Comparison of ENCODE assay signal across 24 cellular contexts in the genomic region with DNA sequence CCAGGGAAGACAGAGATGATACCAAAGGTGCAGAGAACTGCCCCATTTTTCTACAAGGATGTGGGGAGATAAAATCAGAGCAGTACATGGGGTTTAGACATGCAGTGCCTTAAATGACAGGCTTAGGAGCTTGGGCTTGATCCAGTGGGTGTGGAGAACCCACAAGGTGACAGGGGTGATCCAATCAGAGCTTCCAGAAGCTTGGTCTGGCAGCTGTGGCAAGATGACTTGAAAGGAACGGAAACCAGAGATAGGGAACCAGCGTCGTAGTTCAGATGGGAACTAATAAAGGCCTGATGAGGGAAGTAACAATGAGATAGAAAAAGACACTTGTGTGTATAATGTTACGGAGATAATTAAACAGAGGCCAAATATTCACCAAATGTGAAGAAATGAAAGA.
DNase-seq lines count a peak whose midpoint lies in the region; ATAC-seq and TF ChIP-seq lines count a peak whose summit lies in the region.
"Had no signal": no experiment of that assay in that cellular context is flagged by ENCODE, and none has a peak within 500 bp of the region (broad histone marks: within the 10 kb centered on the region; RNA-seq: fewer than 3 reads in every experiment).

No MANE protein-coding gene starts in this region.

- no peak overlapping the region for H3K27ac Mint-ChIP-seq in T-helper 2 cell treated with Interferon-gamma antibody and Interleukin-4, amounts not matched to agents 5 μg/mL and 100 μg/mL, for 36 hours
- H3K27ac Mint-ChIP-seq: activated CD8-positive, alpha-beta T cell treated with anti-CD3 and anti-CD28 coated beads, Interleukin-2, amount 10 ng/mL, durations not matched to agents 7 days and 5 days; activated naive CD4-positive, alpha-beta T cell treated with anti-CD3 and anti-CD28 coated beads for 36 hours; T-cell had no signal

- H3K36me3 ChIP-seq in DND-41 (ENCODE audit: insufficient read depth, low read length) (no peaks in the 10 kb centered on the region), esophagus squamous epithelium (no peaks in the 10 kb centered on the region), ovary (no peaks in the 10 kb centered on the region)
- H3K36me3 ChIP-seq: esophagus muscularis mucosa, sigmoid colon, upper lobe of left lung, WERI-Rb-1 had no signal

- H3K4me2 ChIP-seq in DND-41 (ENCODE audit: insufficient read depth, low read length), result no peak overlapping the region

- H2AFZ ChIP-seq in DND-41 (ENCODE audit: low read depth, low read length), result no peak overlapping the region
- H2AFZ ChIP-seq: parathyroid adenoma had no signal

- peak; percentile 77 for ATAC-seq in DND-41 (ENCODE audit: insufficient read depth, low read depth)
- ATAC-seq in sciatic nerve, result no peak
- ATAC-seq: activated CD8-positive, alpha-beta T cell treated with anti-CD3 and anti-CD28 coated beads, Interleukin-2, amount 10 ng/mL, durations not matched to agents 7 days and 5 days; T-cell had no signal

- H3K27ac ChIP-seq in DND-41 (ENCODE audit: low read length) (no peak overlapping the region), esophagus squamous epithelium (peak overlapping the region in 3 of 4 donors; percentile 78 to 92 (median 89)), ovary (no peak overlapping the region)
- H3K27ac ChIP-seq: parathyroid adenoma, WERI-Rb-1 had no signal

- 70 to 84% methylated on average over 4 of the region's 4 CpGs for WGBS in esophagus squamous epithelium, 2 donors
- 93 to 98% (median 94%) methylated on average over 4 of the region's 4 CpGs for WGBS in ovary, 3 donors

- TF ChIP-seq CTCF in DND-41 (IDR thresholded peaks at IDR 0.05; ENCODE audit: borderline replicate concordance, extremely low read depth, low read length, poor library complexity, severe bottlenecking) (no peak), esophagus squamous epithelium (IDR thresholded peaks at IDR 0.05) (no peak), ovary (IDR thresholded peaks at IDR 0.05) (no peak)

- H3K4me3 ChIP-seq in DND-41 (ENCODE audit: low read depth in 1 of 2, low read length in 2 of 2) (no peak overlapping the region), esophagus squamous epithelium (no peak overlapping the region), ovary (no peak overlapping the region)
- H3K4me3 ChIP-seq: esophagus muscularis mucosa, sigmoid colon, upper lobe of left lung had no signal

- H3K4me3 Mint-ChIP-seq in T-helper 2 cell treated with Interferon-gamma antibody and Interleukin-4, amounts not matched to agents 5 μg/mL and 100 μg/mL, for 36 hours, result no peak overlapping the region
- H3K4me3 Mint-ChIP-seq: activated CD8-positive, alpha-beta T cell treated with anti-CD3 and anti-CD28 coated beads, Interleukin-2, amount 10 ng/mL, durations not matched to agents 7 days and 5 days; activated naive CD4-positive, alpha-beta T cell treated with anti-CD3 and anti-CD28 coated beads for 36 hours; T-cell had no signal

- no peaks in the 10 kb centered on the region for H4K20me1 ChIP-seq in DND-41 (ENCODE audit: insufficient read depth, low read length)

- no peak for TF ChIP-seq EP300 in ovary (IDR thresholded peaks at IDR 0.05)

- peak; percentile 58 for DNase-seq in Ammon's horn (ENCODE audit: low spot score)
- peak; percentile 38 for DNase-seq in DND-41
- DNase-seq in T-helper 2 cell treated with Interferon-gamma antibody and Interleukin-4, amounts not matched to agents 5 μg/mL and 100 μg/mL, for 36 hours (ENCODE audit: low spot score), result peak; percentile 20
- no peak for DNase-seq in esophagus squamous epithelium (lab: John Stamatoyannopoulos, UW)
- no peak for DNase-seq in cerebellar cortex (ENCODE audit: low spot score)
- no peak for DNase-seq in RKO (ENCODE audit: low spot score)
- DNase-seq in sciatic nerve (ENCODE audit: low spot score), result no peak
- no peak for DNase-seq in ovary
- DNase-seq: activated CD8-positive, alpha-beta T cell treated with anti-CD3 and anti-CD28 coated beads, Interleukin-2, amount 10 ng/mL, durations not matched to agents 7 days and 5 days; activated naive CD4-positive, alpha-beta T cell treated with anti-CD3 and anti-CD28 coated beads for 36 hours; activated T-cell treated with anti-CD3 and anti-CD28 coated beads, Interleukin-2, amount 50 U/mL, for 1 hour; aorta; caudate nucleus; KG1; mammary epithelial cell; NCI-H1048; NCI-H1930; NCI-H446; sigmoid colon; WERI-Rb-1 had no signal

- peaks cover 23% of the 10 kb centered on the region for H3K36me3 Mint-ChIP-seq in T-helper 2 cell treated with Interferon-gamma antibody and Interleukin-4, amounts not matched to agents 5 μg/mL and 100 μg/mL, for 36 hours (ENCODE audit: low read depth)

- no peaks in the 10 kb centered on the region for H3K79me2 ChIP-seq in DND-41 (ENCODE audit: insufficient read depth, low read length)
- H3K79me2 ChIP-seq: parathyroid adenoma had no signal

- H3K4me1 ChIP-seq in DND-41 (ENCODE audit: insufficient read depth, low read length) (peaks cover 4% of the 10 kb centered on the region; the same call in 1 of the 2 replicates), esophagus squamous epithelium (peaks cover 18 to 39% (median 22%) of the 10 kb centered on the region in 3 donors), ovary (ENCODE audit: insufficient read depth) (peaks cover 4% of the 10 kb centered on the region)

- H3K9me3 Mint-ChIP-seq in T-helper 2 cell treated with Interferon-gamma antibody and Interleukin-4, amounts not matched to agents 5 μg/mL and 100 μg/mL, for 36 hours, result peaks cover 17% of the 10 kb centered on the region
- H3K9me3 Mint-ChIP-seq: activated naive CD4-positive, alpha-beta T cell treated with anti-CD3 and anti-CD28 coated beads for 36 hours had no signal

- no peaks in the 10 kb centered on the region for H3K27me3 ChIP-seq in DND-41 (ENCODE audit: insufficient read depth, low read length, poor library complexity)
- no peaks in the 10 kb centered on the region for H3K27me3 ChIP-seq in esophagus squamous epithelium
- no peaks in the 10 kb centered on the region for H3K27me3 ChIP-seq in ovary
- H3K27me3 ChIP-seq: esophagus muscularis mucosa, sigmoid colon, upper lobe of left lung had no signal

- H3K9me3 ChIP-seq in DND-41 (ENCODE audit: insufficient read depth, low read length, severe bottlenecking) (peaks cover under 1% of the 10 kb centered on the region), esophagus squamous epithelium (no peaks in the 10 kb centered on the region), ovary (no peaks in the 10 kb centered on the region)
- H3K9me3 ChIP-seq: esophagus muscularis mucosa, sigmoid colon, upper lobe of left lung had no signal

- intact Hi-C loops in esophagus squamous epithelium (cut with DNase I), result loop anchor here (10.0 kb wide), 1 partner anchor 143 kb away; the partner anchor contains the start of gene KDM7A
- intact Hi-C loops in sciatic nerve (cut with DNase I), result no loop called here
- intact Hi-C loops in ovary (cut with DNase I), result loop anchor here in 2 of 4 donors (10.0 kb wide), 2 partner anchors 133 to 143 kb away; partner anchors contain the start of gene KDM7A (in 1 of the 2)

- TF ChIP-seq POLR2A in esophagus squamous epithelium (IDR thresholded peaks at IDR 0.05) (no peak), ovary (IDR thresholded peaks at IDR 0.05) (no peak)

- H3K9ac ChIP-seq in DND-41 (ENCODE audit: low read depth, low read length), result no peak overlapping the region
- H3K9ac ChIP-seq: parathyroid adenoma had no signal

- no peaks in the 10 kb centered on the region for H3K27me3 Mint-ChIP-seq in T-helper 2 cell treated with Interferon-gamma antibody and Interleukin-4, amounts not matched to agents 5 μg/mL and 100 μg/mL, for 36 hours (ENCODE audit: low read depth)
- H3K27me3 Mint-ChIP-seq: T-cell had no signal

- peaks cover 31% of the 10 kb centered on the region for H3K4me1 Mint-ChIP-seq in T-helper 2 cell treated with Interferon-gamma antibody and Interleukin-4, amounts not matched to agents 5 μg/mL and 100 μg/mL, for 36 hours (ENCODE audit: low read depth)

Comparison
In these comparisons a context has a peak if more than half of its experiments do, and no peak if none do; other contexts are left out.
1. DNase-seq: peak in Ammon's horn (single experiment), DND-41 (single experiment) and T-helper 2 cell treated with Interferon-gamma antibody and Interleukin-4, amounts not matched to agents 5 μg/mL and 100 μg/mL, for 36 hours (single experiment); none in esophagus squamous epithelium (single experiment), cerebellar cortex (single experiment), RKO (single experiment), sciatic nerve (single experiment) and ovary (0 of 5).
2. H3K27ac ChIP-seq: peak in esophagus squamous epithelium (3 of 4); none in DND-41 (single experiment) and ovary (0 of 2).